Comparison of ENCODE assay signal across 2 cellular contexts in the genomic region with DNA sequence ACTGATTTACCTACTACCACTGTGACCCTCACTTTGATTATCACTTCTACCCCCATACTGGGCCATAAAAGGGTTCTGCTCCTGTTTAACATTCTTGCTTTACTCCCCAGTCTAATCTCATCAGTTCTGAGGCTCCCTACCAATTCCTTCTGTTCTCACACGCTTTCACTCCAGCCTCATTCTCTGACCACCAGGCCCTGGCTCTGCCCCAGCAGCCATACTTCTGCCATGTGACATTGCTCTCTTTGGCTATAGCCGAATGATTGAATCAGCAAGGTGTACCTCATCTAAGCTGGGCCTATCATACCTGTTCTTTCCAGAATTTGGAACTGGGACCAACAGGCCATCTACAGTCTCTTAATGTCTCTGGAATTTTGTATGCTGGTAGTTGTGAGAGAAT.
TF ChIP-seq lines count a peak whose summit lies in the region.

No MANE protein-coding gene starts in this region.

TF ChIP-seq in HCT116, 20 proteins besides CTCF, POLR2A, EP300 and RAD21:
- no peak for TF ChIP-seq ZNF274 (IDR thresholded peaks at IDR 0.05; ENCODE audit: low read depth, low read length)
- TF ChIP-seq ZFX (IDR thresholded peaks at IDR 0.05), result no peak
- TF ChIP-seq EGR1 (IDR thresholded peaks at IDR 0.05; ENCODE audit: low read depth), result no peak
- no peak for TF ChIP-seq POLR2AphosphoS5 (IDR thresholded peaks at IDR 0.05; ENCODE audit: low read depth, low read length)
- no peak for TF ChIP-seq CEBPB (IDR thresholded peaks at IDR 0.05; ENCODE audit: low read depth)
- no peak for TF ChIP-seq EZH2phosphoT487 (IDR thresholded peaks at IDR 0.05; ENCODE audit: borderline replicate concordance)
- no peak for TF ChIP-seq REST (IDR thresholded peaks at IDR 0.05; ENCODE audit: low read depth)
- no peak for TF ChIP-seq MAX (IDR thresholded peaks at IDR 0.05)
- TF ChIP-seq FOSL1 (IDR thresholded peaks at IDR 0.05; ENCODE audit: low read depth), result no peak

TF ChIP-seq in WTC11, 78 proteins besides CTCF, POLR2A, EP300 and RAD21:
- TF ChIP-seq ZNF138 (CRISPR knock-in tag; conservative IDR thresholded peaks at IDR 0.05) (no peak), ATF1 (CRISPR knock-in tag; IDR thresholded peaks at IDR 0.05) (no peak), ZBTB43 (CRISPR knock-in tag; IDR thresholded peaks at IDR 0.05) (no peak), FOXK1 (CRISPR knock-in tag; IDR thresholded peaks at IDR 0.05) (no peak), ZNF396 (CRISPR knock-in tag; IDR thresholded peaks at IDR 0.05; ENCODE audit: borderline replicate concordance) (no peak), ATF3 (CRISPR knock-in tag; conservative IDR thresholded peaks at IDR 0.05) (no peak), SMAD3 (CRISPR knock-in tag; IDR thresholded peaks at IDR 0.05; ENCODE audit: borderline replicate concordance) (no peak), MYBL2 (CRISPR knock-in tag; IDR thresholded peaks at IDR 0.05) (no peak), ELF4 (CRISPR knock-in tag; IDR thresholded peaks at IDR 0.05; ENCODE audit: low read depth) (no peak), ZNF416 (CRISPR knock-in tag; IDR thresholded peaks at IDR 0.05) (no peak)
- TF ChIP-seq, protein P1, sequence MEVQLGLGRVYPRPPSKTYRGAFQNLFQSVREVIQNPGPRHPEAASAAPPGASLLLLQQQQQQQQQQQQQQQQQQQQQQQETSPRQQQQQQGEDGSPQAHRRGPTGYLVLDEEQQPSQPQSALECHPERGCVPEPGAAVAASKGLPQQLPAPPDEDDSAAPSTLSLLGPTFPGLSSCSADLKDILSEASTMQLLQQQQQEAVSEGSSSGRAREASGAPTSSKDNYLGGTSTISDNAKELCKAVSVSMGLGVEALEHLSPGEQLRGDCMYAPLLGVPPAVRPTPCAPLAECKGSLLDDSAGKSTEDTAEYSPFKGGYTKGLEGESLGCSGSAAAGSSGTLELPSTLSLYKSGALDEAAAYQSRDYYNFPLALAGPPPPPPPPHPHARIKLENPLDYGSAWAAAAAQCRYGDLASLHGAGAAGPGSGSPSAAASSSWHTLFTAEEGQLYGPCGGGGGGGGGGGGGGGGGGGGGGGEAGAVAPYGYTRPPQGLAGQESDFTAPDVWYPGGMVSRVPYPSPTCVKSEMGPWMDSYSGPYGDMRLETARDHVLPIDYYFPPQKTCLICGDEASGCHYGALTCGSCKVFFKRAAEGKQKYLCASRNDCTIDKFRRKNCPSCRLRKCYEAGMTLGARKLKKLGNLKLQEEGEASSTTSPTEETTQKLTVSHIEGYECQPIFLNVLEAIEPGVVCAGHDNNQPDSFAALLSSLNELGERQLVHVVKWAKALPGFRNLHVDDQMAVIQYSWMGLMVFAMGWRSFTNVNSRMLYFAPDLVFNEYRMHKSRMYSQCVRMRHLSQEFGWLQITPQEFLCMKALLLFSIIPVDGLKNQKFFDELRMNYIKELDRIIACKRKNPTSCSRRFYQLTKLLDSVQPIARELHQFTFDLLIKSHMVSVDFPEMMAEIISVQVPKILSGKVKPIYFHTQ (CRISPR knock-in tag; IDR thresholded peaks at IDR 0.05), result no peak
TF ChIP-seq in WTC11: peak in this region for 0.
